In genomic region chr21:45543710-45544448, GRCh38 we compare ENCODE assay signal across 10 cellular contexts. TPM values are rescaled to one million over a fixed set of nuclear protein-coding genes. Genes with fewer than 3 reads are reported as not detected.
DNase-seq lines count a peak whose midpoint lies in the region; ATAC-seq, FAIRE-seq and TF ChIP-seq lines count a peak whose summit lies in the region.
"Had no signal": no experiment of that assay in that cellular context is flagged by ENCODE, and none has a peak within 500 bp of the region (broad histone marks: within the 10 kb centered on the region; RNA-seq: fewer than 3 reads in every experiment).

No MANE protein-coding gene starts in this region.

- FAIRE-seq in pancreas (lab: Jason Lieb, UNC), result no peak

- 88 to 92% methylated on average over 21 to 23 of the region's 23 CpGs for WGBS in pancreas, 2 donors

- H3K27ac ChIP-seq in VCaP, result peak overlapping the region; percentile 90; the same call in 1 of the 2 replicates
- H3K27ac ChIP-seq in pancreas, result no peak overlapping the region

- DNase-seq in GM06990 (ENCODE audit: extremely low read depth, insufficient read length) (peak; percentile 39), pancreas (peak in 4 of 6 donors; percentile 13 to 72 (median 42)), NCI-H2171 treated with DMSO at 0.1 percent for 48 hours (lab: John Stamatoyannopoulos, UW) (no peak), activated gamma-delta T cell treated with Interleukin-2 at 50 U/mL for 16 hours (no peak)
- DNase-seq in effector CD4-positive, alpha-beta T cell, result peak; percentile 1
- DNase-seq: effector CD8-positive, alpha-beta T cell; NCI-H526 treated with DMSO at 0.1 percent for 48 hours had no signal

- H3K9me3 ChIP-seq in pancreas, result no peaks in the 10 kb centered on the region

- no peak for TF ChIP-seq CTCF in GM06990 (IDR thresholded peaks at IDR 0.05; ENCODE audit: insufficient read depth, low read length, poor library complexity, severe bottlenecking)
- no peak for TF ChIP-seq CTCF in VCaP (conservative IDR thresholded peaks at IDR 0.05)
- TF ChIP-seq CTCF in pancreas (IDR thresholded peaks at IDR 0.05), result no peak

- H3K36me3 ChIP-seq in GM06990 (ENCODE audit: control insufficient read depth, insufficient read depth, low read length) (no peaks in the 10 kb centered on the region), pancreas (no peaks in the 10 kb centered on the region)

- H3K4me3 ChIP-seq in GM06990 (replicated peaks; ENCODE audit: low read depth, low read length), result no peak overlapping the region
- no peak overlapping the region for H3K4me3 ChIP-seq in pancreas

- no peak for ATAC-seq in pancreas
- no peak for ATAC-seq in HG03469 (IDR thresholded peaks at IDR 0.05; ENCODE audit: unreplicated experiment)
- no peak for ATAC-seq in GM18511 (IDR thresholded peaks at IDR 0.05; ENCODE audit: unreplicated experiment)

- intact Hi-C loops in pancreas (cut with DNase I), result no loop called here

- H3K4me1 ChIP-seq in pancreas, result no peaks in the 10 kb centered on the region

- H3K27me3 ChIP-seq in GM06990 (replicated peaks; ENCODE audit: control insufficient read depth, insufficient read depth, low read length) (no peaks in the 10 kb centered on the region), pancreas (no peaks in the 10 kb centered on the region)

RNA-seq across cellular contexts. Expression of gene SLC19A1, which starts 1.6 kb away (rescaled TPM):
- total RNA-seq in pancreas, result 1 to 10 TPM; 4.4 to 5.9 (median 4.9) TPM
- polyA plus RNA-seq in pancreas, result 10 to 100 TPM in 1 of 2 donors, 1 to 10 TPM in 1; 9.8 to 11.2 TPM

Comparison
In these comparisons a context has a peak if more than half of its experiments do, and no peak if none do; other contexts are left out.
1. DNase-seq: peak in GM06990 (single experiment), effector CD4-positive, alpha-beta T cell (single experiment) and pancreas (4 of 6); none in NCI-H2171 treated with DMSO at 0.1 percent for 48 hours (single experiment) and activated gamma-delta T cell treated with Interleukin-2 at 50 U/mL for 16 hours (single experiment).